Comparison of ENCODE assay signal across 18 cellular contexts in genomic region chr22:33859311-33859710, GRCh38.
A peak's percentile ranks its signal among the peaks of the same experiment; 100 is the strongest.
DNase-seq lines count a peak whose midpoint lies in the region; ATAC-seq and TF ChIP-seq lines count a peak whose summit lies in the region.
"Had no signal": no experiment of that assay in that cellular context is flagged by ENCODE, and none has a peak within 500 bp of the region (broad histone marks: within the 10 kb centered on the region; RNA-seq: fewer than 3 reads in every experiment).

No MANE protein-coding gene starts in this region.

- TF ChIP-seq CTCF in WTC11 (IDR thresholded peaks at IDR 0.05) (no peak), neural progenitor cell (IDR thresholded peaks at IDR 0.05) (no peak)

- POLR2A ChIA-PET in WTC11 (lab: Charles Lee), result no interaction called here
- POLR2A ChIA-PET in activated CD4-positive, alpha-beta T cell treated with anti-CD3 and anti-CD28 coated beads, Interleukin-2, amount 10 ng/mL, durations not matched to agents 7 days and 5 days (lab: Charles Lee), result no interaction called here

- peaks cover 43% of the 10 kb centered on the region for H3K4me1 Mint-ChIP-seq in WTC11
- H3K4me1 Mint-ChIP-seq in neural progenitor cell, result peaks cover 11% of the 10 kb centered on the region
- H3K4me1 Mint-ChIP-seq in activated CD4-positive, alpha-beta T cell treated with anti-CD3 and anti-CD28 coated beads, Interleukin-2, amount 10 ng/mL, durations not matched to agents 7 days and 5 days, result no peaks in the 10 kb centered on the region

- H3K9me3 ChIP-seq in neural progenitor cell (ENCODE audit: low read depth), result no peaks in the 10 kb centered on the region
- H3K9me3 ChIP-seq: A549, Caco-2 had no signal

- H3K36me3 ChIP-seq in neural progenitor cell, result no peaks in the 10 kb centered on the region

- peaks cover 88% of the 10 kb centered on the region for H3K79me2 ChIP-seq in neural progenitor cell (ENCODE audit: low read depth)

- H3K36me3 Mint-ChIP-seq in WTC11, result peaks cover 9% of the 10 kb centered on the region; the same call in 1 of the 2 replicates
- H3K36me3 Mint-ChIP-seq in neural progenitor cell, result peaks cover 9% of the 10 kb centered on the region
- H3K36me3 Mint-ChIP-seq in activated CD4-positive, alpha-beta T cell treated with anti-CD3 and anti-CD28 coated beads, Interleukin-2, amount 10 ng/mL, durations not matched to agents 7 days and 5 days (ENCODE audit: low read depth), result no peaks in the 10 kb centered on the region
- H3K36me3 Mint-ChIP-seq: CD8-positive, alpha-beta T cell had no signal

- no peaks in the 10 kb centered on the region for H3K27me3 Mint-ChIP-seq in WTC11 (ENCODE audit: low read depth)
- no peaks in the 10 kb centered on the region for H3K27me3 Mint-ChIP-seq in neural progenitor cell (ENCODE audit: insufficient read depth, low read depth)
- H3K27me3 Mint-ChIP-seq in activated CD4-positive, alpha-beta T cell treated with anti-CD3 and anti-CD28 coated beads, Interleukin-2, amount 10 ng/mL, durations not matched to agents 7 days and 5 days, result no peaks in the 10 kb centered on the region
- H3K27me3 Mint-ChIP-seq: B cell; CD4-positive, alpha-beta T cell had no signal

- peaks cover 15% of the 10 kb centered on the region for H3K4me1 ChIP-seq in neural progenitor cell
- H3K4me1 ChIP-seq: A549, Caco-2 had no signal

- peak; percentile 60 for DNase-seq in COLO829 (ENCODE audit: low spot score)
- no peak for DNase-seq in WTC11 (ENCODE audit: low spot score)
- DNase-seq in neural progenitor cell (ENCODE audit: low spot score), result no peak
- no peak for DNase-seq in activated CD4-positive, alpha-beta T cell treated with anti-CD3 and anti-CD28 coated beads, Interleukin-2, amount 10 ng/mL, durations not matched to agents 7 days and 5 days
- DNase-seq: AML-193; Caco-2; Calu3; CD4-positive, alpha-beta T cell; CD8-positive, alpha-beta T cell; DMS79 treated with DMSO at 0.1 percent for 48 hours; GF-D8 had no signal

- peak overlapping the region; percentile 13 for H3K4me2 ChIP-seq in neural progenitor cell
- H3K4me2 ChIP-seq: A549; BLaER1 treated with 17β-estradiol and CSF1 and Interleukin-3, amounts not matched to agents 10 nM and 100 nM had no signal

- ATAC-seq in WTC11 (no peak), HG03460 (IDR thresholded peaks at IDR 0.05; ENCODE audit: unreplicated experiment) (no peak), HG02610 (IDR thresholded peaks at IDR 0.05; ENCODE audit: unreplicated experiment) (no peak)
- ATAC-seq: A549; CD8-positive, alpha-beta T cell had no signal

- peaks cover 8% of the 10 kb centered on the region for H3K9me3 Mint-ChIP-seq in WTC11
- H3K9me3 Mint-ChIP-seq in neural progenitor cell, result peaks cover 3% of the 10 kb centered on the region
- peaks cover 10% of the 10 kb centered on the region for H3K9me3 Mint-ChIP-seq in activated CD4-positive, alpha-beta T cell treated with anti-CD3 and anti-CD28 coated beads, Interleukin-2, amount 10 ng/mL, durations not matched to agents 7 days and 5 days
- H3K9me3 Mint-ChIP-seq: CD4-positive, alpha-beta T cell had no signal

- no peak overlapping the region for H3K4me3 ChIP-seq in neural progenitor cell
- H3K4me3 ChIP-seq: A549; BLaER1 treated with 17β-estradiol and CSF1 and Interleukin-3, amounts not matched to agents 10 nM and 100 nM had no signal

- no peak overlapping the region for H3K9ac ChIP-seq in neural progenitor cell
- H3K9ac ChIP-seq: BLaER1 treated with 17β-estradiol and CSF1 and Interleukin-3, amounts not matched to agents 10 nM and 100 nM had no signal

- no peaks in the 10 kb centered on the region for H3K27me3 ChIP-seq in neural progenitor cell
- H3K27me3 ChIP-seq: BLaER1 treated with 17β-estradiol and CSF1 and Interleukin-3, amounts not matched to agents 10 nM and 100 nM had no signal

- H3K27ac ChIP-seq in neural progenitor cell, result peak overlapping the region; percentile 63
- H3K27ac ChIP-seq: 22Rv1; A549; BLaER1 treated with 17β-estradiol and CSF1 and Interleukin-3, amounts not matched to agents 10 nM and 100 nM; C4-2B had no signal

- CTCF ChIA-PET in WTC11 (lab: Charles Lee), result no interaction called here
- CTCF ChIA-PET in activated CD4-positive, alpha-beta T cell treated with anti-CD3 and anti-CD28 coated beads, Interleukin-2, amount 10 ng/mL, durations not matched to agents 7 days and 5 days (lab: Charles Lee), result interaction anchor here (0.6 kb wide), 1 partner anchor 972 kb away, joined by 3 read pairs; no protein-coding TSS in a partner anchor

- H3K27ac Mint-ChIP-seq in WTC11, result peak overlapping the region; percentile 41; the same call in 1 of the 2 replicates
- no peak overlapping the region for H3K27ac Mint-ChIP-seq in neural progenitor cell
- H3K27ac Mint-ChIP-seq in activated CD4-positive, alpha-beta T cell treated with anti-CD3 and anti-CD28 coated beads, Interleukin-2, amount 10 ng/mL, durations not matched to agents 7 days and 5 days, result no peak overlapping the region
- H3K27ac Mint-ChIP-seq: B cell; CD4-positive, alpha-beta T cell; CD8-positive, alpha-beta T cell had no signal

- peaks cover 19% of the 10 kb centered on the region for H4K20me1 ChIP-seq in neural progenitor cell (ENCODE audit: low read depth)

- H3K4me3 Mint-ChIP-seq in WTC11, result no peak overlapping the region
- H3K4me3 Mint-ChIP-seq in neural progenitor cell, result no peak overlapping the region
- no peak overlapping the region for H3K4me3 Mint-ChIP-seq in activated CD4-positive, alpha-beta T cell treated with anti-CD3 and anti-CD28 coated beads, Interleukin-2, amount 10 ng/mL, durations not matched to agents 7 days and 5 days
- H3K4me3 Mint-ChIP-seq: B cell; CD4-positive, alpha-beta T cell; CD8-positive, alpha-beta T cell had no signal

- peaks cover 13% of the 10 kb centered on the region for H3F3A ChIP-seq in neural progenitor cell (ENCODE audit: low read depth)

- H2AFZ ChIP-seq in neural progenitor cell (replicated peaks), result no peak overlapping the region

TF ChIP-seq in WTC11, 78 proteins besides CTCF, POLR2A, EP300 and RAD21 (continues in another document):
- TF ChIP-seq ZNF138 (CRISPR knock-in tag; conservative IDR thresholded peaks at IDR 0.05) (no peak), RELA (CRISPR knock-in tag; IDR thresholded peaks at IDR 0.05; ENCODE audit: borderline replicate concordance) (no peak), ZNF396 (CRISPR knock-in tag; IDR thresholded peaks at IDR 0.05; ENCODE audit: borderline replicate concordance) (no peak), ZNF671 (CRISPR knock-in tag; IDR thresholded peaks at IDR 0.05) (no peak), ATF6 (CRISPR knock-in tag; IDR thresholded peaks at IDR 0.05) (no peak), ATF1 (CRISPR knock-in tag; IDR thresholded peaks at IDR 0.05) (no peak), ZNF232 (CRISPR knock-in tag; IDR thresholded peaks at IDR 0.05) (no peak), RORB (CRISPR knock-in tag; IDR thresholded peaks at IDR 0.05) (no peak), KAT7 (CRISPR knock-in tag; IDR thresholded peaks at IDR 0.05; ENCODE audit: borderline replicate concordance) (no peak), GRHL2 (CRISPR knock-in tag; IDR thresholded peaks at IDR 0.05; ENCODE audit: insufficient replicate concordance, severe bottlenecking) (no peak), PREB (CRISPR knock-in tag; IDR thresholded peaks at IDR 0.05; ENCODE audit: borderline replicate concordance) (no peak)
- TF ChIP-seq, protein P1, sequence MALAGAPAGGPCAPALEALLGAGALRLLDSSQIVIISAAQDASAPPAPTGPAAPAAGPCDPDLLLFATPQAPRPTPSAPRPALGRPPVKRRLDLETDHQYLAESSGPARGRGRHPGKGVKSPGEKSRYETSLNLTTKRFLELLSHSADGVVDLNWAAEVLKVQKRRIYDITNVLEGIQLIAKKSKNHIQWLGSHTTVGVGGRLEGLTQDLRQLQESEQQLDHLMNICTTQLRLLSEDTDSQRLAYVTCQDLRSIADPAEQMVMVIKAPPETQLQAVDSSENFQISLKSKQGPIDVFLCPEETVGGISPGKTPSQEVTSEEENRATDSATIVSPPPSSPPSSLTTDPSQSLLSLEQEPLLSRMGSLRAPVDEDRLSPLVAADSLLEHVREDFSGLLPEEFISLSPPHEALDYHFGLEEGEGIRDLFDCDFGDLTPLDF (CRISPR knock-in tag; IDR thresholded peaks at IDR 0.05), result no peak
